Comparison of ENCODE assay signal across 15 cellular contexts in the genomic region with DNA sequence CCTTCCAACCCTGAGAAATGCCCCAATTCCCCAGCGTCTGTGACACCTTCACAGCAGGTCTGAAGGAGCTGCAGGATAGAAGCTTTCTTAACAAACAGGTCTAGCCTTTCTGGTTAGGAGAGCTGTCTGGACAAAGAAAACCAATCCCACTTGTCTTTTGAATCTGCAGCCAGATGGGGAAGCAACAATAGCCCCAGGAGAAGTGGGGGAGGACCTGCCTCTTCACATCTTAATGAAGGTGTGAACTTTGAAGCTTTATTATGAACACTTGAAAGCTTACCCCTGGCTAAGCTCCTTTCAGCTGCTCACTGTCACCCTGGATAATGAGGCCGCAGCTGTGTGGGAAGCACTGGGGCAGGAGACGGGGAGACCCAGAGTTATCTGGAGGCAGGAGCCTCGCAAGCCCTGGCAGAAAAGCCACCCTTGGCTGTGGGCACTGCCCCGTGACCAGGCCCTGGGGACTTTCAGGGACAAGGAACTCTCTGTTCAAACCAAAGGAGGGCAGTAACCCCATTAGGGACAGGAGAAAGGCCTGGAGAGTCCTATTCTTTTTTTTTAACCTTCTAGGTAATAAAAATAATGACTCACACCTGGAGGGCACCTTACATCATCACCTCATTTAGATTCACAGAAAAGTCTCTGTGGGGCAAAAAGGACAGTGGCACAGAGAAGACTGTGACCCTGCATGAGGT.
DNase-seq lines count a peak whose midpoint lies in the region; ATAC-seq, FAIRE-seq and TF ChIP-seq lines count a peak whose summit lies in the region.
"Had no signal": no experiment of that assay in that cellular context is flagged by ENCODE, and none has a peak within 500 bp of the region (broad histone marks: within the 10 kb centered on the region; RNA-seq: fewer than 3 reads in every experiment).

No MANE protein-coding gene starts in this region.

- dilution Hi-C loops in mammary epithelial cell (cut with HindIII; ENCODE audit: low sequenced_read_pairs), result no loop called here

- WGBS in H9 (ENCODE audit: extremely low coverage, insufficient read length, low lambda C conversion rate), result no CpG with 5 or more reads among the region's 5 CpGs
- WGBS in mammary epithelial cell (ENCODE audit: low coverage, missing lambda C conversion rate), result 9% methylated on average over 5 of the region's 5 CpGs

- H2BK12ac ChIP-seq in H9 (ENCODE audit: insufficient read length, low read depth, low read length), result no peak overlapping the region

- H3K56ac ChIP-seq in H9 (ENCODE audit: insufficient read length, low read depth, low read length), result no peak overlapping the region

- no peaks in the 10 kb centered on the region for H4K20me1 ChIP-seq in H9 (ENCODE audit: control insufficient read depth, insufficient read depth, insufficient read length)
- H4K20me1 ChIP-seq in mammary epithelial cell (ENCODE audit: insufficient read depth, low read length), result no peaks in the 10 kb centered on the region

- H3K4me3 ChIP-seq in mammary epithelial cell (replicated peaks in 1 of 3; ENCODE audit: insufficient read depth in 1 of 3, low read depth in 2 of 3, low read length in 3 of 3), result no peak overlapping the region
- H3K4me3 ChIP-seq: cardiac muscle cell, SK-N-MC had no signal

- no peaks in the 10 kb centered on the region for H3K36me3 Mint-ChIP-seq in H9 (ENCODE audit: insufficient read depth in 1 of 3, low read depth in 3 of 3)
- no peaks in the 10 kb centered on the region for H3K36me3 Mint-ChIP-seq in activated naive CD4-positive, alpha-beta T cell treated with anti-CD3 and anti-CD28 coated beads for 36 hours (ENCODE audit: low read depth)
- H3K36me3 Mint-ChIP-seq: CD8-positive, alpha-beta T cell; mesothelial cell of epicardium had no signal

- no peak overlapping the region for H2AK5ac ChIP-seq in H9 (ENCODE audit: insufficient read length, low read length)

- no TSS peak for BruUV-seq in mammary epithelial cell (replicated peaks; lab: Mats Ljungman, UMichigan)

- no peak for FAIRE-seq in H54 (lab: Jason Lieb, UNC)
- FAIRE-seq: endothelial cell of umbilical vein had no signal

- H3K9me3 Mint-ChIP-seq in H9, result no peaks in the 10 kb centered on the region; a peak in 1 of 5 replicates
- H3K9me3 Mint-ChIP-seq in activated naive CD4-positive, alpha-beta T cell treated with anti-CD3 and anti-CD28 coated beads for 36 hours, result no peaks in the 10 kb centered on the region
- H3K9me3 Mint-ChIP-seq: activated T-helper 17 cell treated with anti-CD3 and anti-CD28 coated beads, Interleukin-2, amount 50 U/mL, for 72 hours; CD8-positive, alpha-beta T cell; mesothelial cell of epicardium had no signal

- H3T11ph ChIP-seq in H9 (ENCODE audit: low read length), result no peak overlapping the region

- H2BK20ac ChIP-seq in H9 (ENCODE audit: low read depth, low read length, poor library complexity, severe bottlenecking), result no peak overlapping the region

- CTCF ChIA-PET in mammary epithelial cell (lab: Charles Lee; ENCODE audit: low non-redundant PET), result no interaction called here
- CTCF ChIA-PET in activated naive CD4-positive, alpha-beta T cell treated with anti-CD3 and anti-CD28 coated beads for 36 hours (lab: Charles Lee), result no interaction called here

- intact Hi-C loops in mammary epithelial cell (cut with micrococcal nuclease), result no loop called here
- intact Hi-C loops in activated naive CD4-positive, alpha-beta T cell treated with anti-CD3 and anti-CD28 coated beads for 36 hours (cut with micrococcal nuclease), result no loop called here

- TF ChIP-seq CTCF in H9 (conservative IDR thresholded peaks at IDR 0.05), result no peak
- no peak for TF ChIP-seq CTCF in mammary epithelial cell (conservative IDR thresholded peaks at IDR 0.05 in 1 of 2, IDR thresholded peaks at IDR 0.05 in 1 of 2; ENCODE audit: extremely low read depth in 1 of 2, insufficient read depth in 1 of 2, low read depth in 1 of 2, low read length in 2 of 2)

- no peaks in the 10 kb centered on the region for H3K79me2 ChIP-seq in H9 (ENCODE audit: insufficient read depth, low read length)
- no peaks in the 10 kb centered on the region for H3K79me2 ChIP-seq in mammary epithelial cell (ENCODE audit: insufficient read depth, low read length)

- no peak overlapping the region for H4K8ac ChIP-seq in H9 (replicated peaks; ENCODE audit: insufficient read length, low read depth, low read length)

- H3K9ac ChIP-seq in H9 (ENCODE audit: extremely low read depth, insufficient read length, low read length), result no peak overlapping the region
- no peak overlapping the region for H3K9ac ChIP-seq in mammary epithelial cell (ENCODE audit: insufficient read depth, low read length)

- no peak overlapping the region for H3K4me3 Mint-ChIP-seq in H9
- no peak overlapping the region for H3K4me3 Mint-ChIP-seq in activated naive CD4-positive, alpha-beta T cell treated with anti-CD3 and anti-CD28 coated beads for 36 hours
- H3K4me3 Mint-ChIP-seq: activated T-helper 17 cell treated with anti-CD3 and anti-CD28 coated beads, Interleukin-2, amount 50 U/mL, for 72 hours; CD8-positive, alpha-beta T cell; mesothelial cell of epicardium had no signal

- no peak overlapping the region for H3K4ac ChIP-seq in H9 (ENCODE audit: low read depth, low read length)

- H3K4me2 ChIP-seq in H9 (ENCODE audit: insufficient read depth, insufficient read length, low read length) (no peak overlapping the region), mammary epithelial cell (ENCODE audit: insufficient read depth, low read depth, low read length) (no peak overlapping the region)

- H3K27me3 Mint-ChIP-seq in H9 (ENCODE audit: low read depth), result peaks cover 4% of the 10 kb centered on the region; the same call in 1 of the 2 replicates
- peaks cover 8% of the 10 kb centered on the region for H3K27me3 Mint-ChIP-seq in activated naive CD4-positive, alpha-beta T cell treated with anti-CD3 and anti-CD28 coated beads for 36 hours (ENCODE audit: low read depth)

- no peaks in the 10 kb centered on the region for H3K27me3 ChIP-seq in H9 (ENCODE audit: insufficient read depth, low read length)
- H3K27me3 ChIP-seq in mammary epithelial cell (ENCODE audit: insufficient read depth, low read length), result no peaks in the 10 kb centered on the region
- H3K27me3 ChIP-seq: cardiac muscle cell had no signal

- H3K18ac ChIP-seq in H9 (ENCODE audit: insufficient read length, low read depth, low read length), result no peak overlapping the region

- H3K27ac ChIP-seq in H9 (ENCODE audit: insufficient read length, low read depth, low read length) (no peak overlapping the region), mammary epithelial cell (ENCODE audit: insufficient read depth, low read depth, low read length) (no peak overlapping the region)
- H3K27ac ChIP-seq: cardiac muscle cell, SK-N-MC had no signal

- H3K79me1 ChIP-seq in H9 (ENCODE audit: insufficient read depth, low read depth, low read length, poor library complexity, severe bottlenecking), result no peaks in the 10 kb centered on the region

- no peak overlapping the region for H4K5ac ChIP-seq in H9 (ENCODE audit: insufficient read length, low read depth, low read length)

- no peak overlapping the region for H2BK120ac ChIP-seq in H9 (ENCODE audit: low read depth, low read length, poor library complexity, severe bottlenecking)

- no peak overlapping the region for H4K91ac ChIP-seq in H9 (ENCODE audit: insufficient read length, low read depth, low read length)

- peaks cover 31 to 33% of the 10 kb centered on the region in 2 experiments for H3K4me1 Mint-ChIP-seq in H9
- no peaks in the 10 kb centered on the region for H3K4me1 Mint-ChIP-seq in activated naive CD4-positive, alpha-beta T cell treated with anti-CD3 and anti-CD28 coated beads for 36 hours (ENCODE audit: low read depth)
- H3K4me1 Mint-ChIP-seq: activated T-helper 17 cell treated with anti-CD3 and anti-CD28 coated beads, Interleukin-2, amount 50 U/mL, for 72 hours had no signal

- TF ChIP-seq POLR2A in H54 (IDR thresholded peaks at IDR 0.05; ENCODE audit: low read depth, low read length), result no peak

- no peak overlapping the region for H2BK15ac ChIP-seq in H9 (ENCODE audit: low read depth, low read length)

- ATAC-seq in HG02884 (IDR thresholded peaks at IDR 0.05; ENCODE audit: unreplicated experiment), result no peak
- ATAC-seq: activated T-helper 17 cell treated with anti-CD3 and anti-CD28 coated beads, Interleukin-2, amount 50 U/mL, for 72 hours; CD8-positive, alpha-beta T cell had no signal

- no peaks in the 10 kb centered on the region for H3K4me1 ChIP-seq in H9 (ENCODE audit: insufficient read depth, low read length)
- H3K4me1 ChIP-seq in mammary epithelial cell (ENCODE audit: insufficient read depth, low read length), result peaks cover 8% of the 10 kb centered on the region

- in situ Hi-C loops in mammary epithelial cell (cut with MboI; ENCODE audit: low sequenced_read_pairs in 2 of 2), result no loop called here

- no peaks in the 10 kb centered on the region for H3K9me3 ChIP-seq in H9 (ENCODE audit: control insufficient read depth, low read depth, low read length)
- no peaks in the 10 kb centered on the region for H3K9me3 ChIP-seq in mammary epithelial cell (replicated peaks; ENCODE audit: insufficient read depth, low read length)

- no peaks in the 10 kb centered on the region for H3K36me3 ChIP-seq in mammary epithelial cell (ENCODE audit: insufficient read depth, low read length)
- H3K36me3 ChIP-seq: cardiac muscle cell had no signal

- DNase-seq in H9 (peak; percentile 36), NCI-H2107 (lab: John Stamatoyannopoulos, UW) (peak; percentile 43), mammary epithelial cell (peak; percentile 41), renal cortical epithelial cell (ENCODE audit: low read depth) (peak; percentile 73), H54 (ENCODE audit: insufficient read length, low spot score) (no peak)
- DNase-seq in activated naive CD4-positive, alpha-beta T cell treated with anti-CD3 and anti-CD28 coated beads for 36 hours, result no peak
- DNase-seq: CD8-positive, alpha-beta T cell; HCEC 1CT; NCI-H446 treated with DMSO at 0.1 percent for 48 hours had no signal

- no peak overlapping the region for H2BK5ac ChIP-seq in H9 (ENCODE audit: insufficient read length, low read length)

- H2AFZ ChIP-seq in H9 (ENCODE audit: low read length) (no peak overlapping the region), mammary epithelial cell (ENCODE audit: low read depth, low read length) (peak overlapping the region; percentile 58)

- H3K27ac Mint-ChIP-seq in H9, result peak overlapping the region in 2 of 3 experiments; percentile 94 to 98; a peak in 4 of 7 replicates
- H3K27ac Mint-ChIP-seq in activated naive CD4-positive, alpha-beta T cell treated with anti-CD3 and anti-CD28 coated beads for 36 hours, result no peak overlapping the region
- H3K27ac Mint-ChIP-seq: activated T-helper 17 cell treated with anti-CD3 and anti-CD28 coated beads, Interleukin-2, amount 50 U/mL, for 72 hours; CD8-positive, alpha-beta T cell; mesothelial cell of epicardium had no signal

- no peaks in the 10 kb centered on the region for H3K23me2 ChIP-seq in H9 (ENCODE audit: insufficient read length, low read depth, low read length, poor library complexity, severe bottlenecking)

- H3K14ac ChIP-seq in H9 (ENCODE audit: insufficient read depth, low read length), result no peak overlapping the region

- H3K23ac ChIP-seq in H9 (ENCODE audit: insufficient read length, low read depth, low read length), result no peak overlapping the region

Comparison
In these comparisons a context has a peak if more than half of its experiments do, and no peak if none do; other contexts are left out.
1. DNase-seq: peak in H9 (single experiment), NCI-H2107 (single experiment), mammary epithelial cell (single experiment) and renal cortical epithelial cell (single experiment); none in H54 (single experiment) and activated naive CD4-positive, alpha-beta T cell treated with anti-CD3 and anti-CD28 coated beads for 36 hours (single experiment).